8 cellular contexts compared by ENCODE assay signal in the genomic region with DNA sequence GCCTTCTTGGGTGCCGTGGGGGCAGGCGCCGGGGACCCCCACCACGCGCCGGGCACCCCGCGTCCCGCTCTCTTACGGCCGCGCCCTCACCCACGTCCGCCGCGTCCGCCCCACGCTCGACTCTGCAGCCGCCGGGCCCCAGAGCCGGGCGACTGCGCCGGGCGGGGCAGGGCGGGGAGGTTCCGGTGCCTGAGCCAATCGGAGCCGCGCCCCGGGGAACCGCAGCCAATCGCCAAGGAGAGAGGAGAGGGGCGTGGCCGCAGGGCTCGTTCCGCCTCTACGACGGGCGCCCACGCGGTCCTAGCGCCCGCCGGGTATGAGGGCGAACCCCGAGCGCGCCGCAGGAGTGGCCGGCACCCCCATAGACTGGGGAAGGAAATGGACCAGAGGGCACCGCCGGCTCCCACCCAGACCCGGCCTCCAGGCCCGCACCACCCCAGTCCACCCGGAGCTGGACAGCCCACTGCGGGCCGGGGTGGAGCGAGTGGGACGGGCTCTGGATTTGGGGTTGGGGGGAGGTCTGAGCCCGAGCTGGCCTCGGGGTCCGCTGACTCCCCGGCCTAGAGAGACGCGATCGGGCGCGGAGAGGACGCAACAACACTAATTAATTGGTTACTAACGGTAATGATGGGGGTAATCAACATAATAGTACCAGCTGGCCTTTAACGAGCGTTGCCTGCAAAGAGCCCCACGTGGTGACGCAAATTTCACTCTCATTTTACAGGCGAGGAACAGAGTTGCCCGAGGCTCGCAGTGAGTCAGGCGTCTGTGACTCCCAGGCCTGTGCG. TPM values are rescaled to one million over a fixed set of nuclear protein-coding genes. Genes with fewer than 3 reads are reported as not detected.
DNase-seq lines count a peak whose midpoint lies in the region; ATAC-seq and TF ChIP-seq lines count a peak whose summit lies in the region.

A gene (minus strand): TSS at position 126 of the 788 bp plus-strand sequence. CDS start 183 bp downstream, outside the sequence.

- DNase-seq in AG08395 (ENCODE audit: low spot score), result peak; percentile 100
- DNase-seq in NCI-H2196 treated with DMSO at 0.1 percent for 48 hours (lab: John Stamatoyannopoulos, UW; ENCODE audit: unreplicated experiment), result peak; percentile 93
- DNase-seq in mammary epithelial cell, result peak; percentile 90
- DNase-seq in inferior parietal cortex (ENCODE audit: extremely low spot score), result peak; percentile 94
- peak; percentile 97 for DNase-seq in spleen

- ATAC-seq in GM18907 (IDR thresholded peaks at IDR 0.05; ENCODE audit: unreplicated experiment), result peak; percentile 74
- ATAC-seq in HG03139 (IDR thresholded peaks at IDR 0.05; ENCODE audit: unreplicated experiment), result peak; percentile 81

- peaks cover 41% of the 10 kb centered on the region for H3K79me2 ChIP-seq in mammary epithelial cell (ENCODE audit: insufficient read depth, low read length)

- H3K4me2 ChIP-seq in mammary epithelial cell (ENCODE audit: insufficient read depth, low read depth, low read length), result peak within 1 kb of the TSS; percentile 99

- peak in 1 of 3 donors; percentile 90 for TF ChIP-seq POLR2A in spleen (IDR thresholded peaks at IDR 0.05)

- peaks cover 23% of the 10 kb centered on the region for H3K4me1 ChIP-seq in mammary epithelial cell (ENCODE audit: insufficient read depth, low read length)
- H3K4me1 ChIP-seq in spleen, result peaks cover 38 to 77% (median 60%) of the 10 kb centered on the region in 6 donors

- CTCF ChIA-PET in mammary epithelial cell (lab: Charles Lee; ENCODE audit: low non-redundant PET), result no interaction called here

- under 1% methylated on average over 20 of the region's 81 CpGs for WGBS in mammary epithelial cell (ENCODE audit: low coverage, missing lambda C conversion rate)
- WGBS in spleen, 5 donors, result 0 to 1% (median 1%) methylated on average over 17 to 81 of the region's 81 CpGs

- no peaks in the 10 kb centered on the region for H3K9me3 ChIP-seq in mammary epithelial cell (replicated peaks; ENCODE audit: insufficient read depth, low read length)
- no peaks in the 10 kb centered on the region for H3K9me3 ChIP-seq in spleen

- H3K4me3 ChIP-seq in WI38 (ENCODE audit: low read depth, low read length) (peak within 1 kb of the TSS; percentile 87), mammary epithelial cell (replicated peaks in 1 of 3; ENCODE audit: insufficient read depth in 1 of 3, low read depth in 2 of 3, low read length in 3 of 3) (peak within 1 kb of the TSS; percentile 82 to 93 (median 83)), spleen (peak within 1 kb of the TSS; percentile 81 to 99 (median 92))

- peak within 1 kb of the TSS; percentile 91 for H2AFZ ChIP-seq in mammary epithelial cell (ENCODE audit: low read depth, low read length)

- peak within 1 kb of the TSS; percentile 57 for H3K27ac ChIP-seq in mammary epithelial cell (ENCODE audit: insufficient read depth, low read depth, low read length)
- H3K27ac ChIP-seq in spleen, result peak within 1 kb of the TSS; percentile 72 to 90 (median 85)

- in situ Hi-C loops in mammary epithelial cell (cut with MboI; ENCODE audit: low sequenced_read_pairs in 2 of 2), result no loop called here

- intact Hi-C loops in mammary epithelial cell (cut with micrococcal nuclease) (loop anchor here (1.0 to 2.0 kb wide), 3 partner anchors 15 to 149 kb away; a partner anchor contains a TSS), spleen (cut with DNase I; ENCODE audit: low total_unique reads) (loop anchor here (10.0 kb wide), 1 partner anchor 57 kb away; no protein-coding TSS in a partner anchor)

- dilution Hi-C loops in mammary epithelial cell (cut with HindIII; ENCODE audit: low sequenced_read_pairs), result no loop called here

- peak within 1 kb of the TSS; percentile 79 for H3K9ac ChIP-seq in mammary epithelial cell (ENCODE audit: insufficient read depth, low read length)

- H3K36me3 ChIP-seq in mammary epithelial cell (ENCODE audit: insufficient read depth, low read length) (no peaks in the 10 kb centered on the region), spleen (no peaks in the 10 kb centered on the region)

- no TSS peak for BruUV-seq in mammary epithelial cell (replicated peaks; lab: Mats Ljungman, UMichigan)

- H4K20me1 ChIP-seq in mammary epithelial cell (ENCODE audit: insufficient read depth, low read length), result no peaks in the 10 kb centered on the region

- TF ChIP-seq CTCF in WI38 (IDR thresholded peaks at IDR 0.05; ENCODE audit: low read depth, low read length) (no peak), mammary epithelial cell (conservative IDR thresholded peaks at IDR 0.05 in 1 of 2, IDR thresholded peaks at IDR 0.05 in 1 of 2; ENCODE audit: extremely low read depth in 1 of 2, insufficient read depth in 1 of 2, low read depth in 1 of 2, low read length in 2 of 2) (no peak), spleen (IDR thresholded peaks at IDR 0.05 in 8 of 11, conservative IDR thresholded peaks at IDR 0.05 in 3 of 11) (peak in 2 of 11 experiments; percentile 20 to 41)

- H3K27me3 ChIP-seq in mammary epithelial cell (ENCODE audit: insufficient read depth, low read length) (no peaks in the 10 kb centered on the region), spleen (replicated peaks in 1 of 7) (no peaks in the 10 kb centered on the region)

RNA-seq across cellular contexts. Expression of the gene that starts here (rescaled TPM):
- total RNA-seq in mammary epithelial cell, result 100 to 1,000 TPM; 113 to 267 TPM
- polyA plus RNA-seq in mammary epithelial cell, result 61.6 TPM
- 72.3 TPM for polyA minus RNA-seq in mammary epithelial cell
- total RNA-seq in spleen, result 100 to 1,000 TPM in 3 of 7 donors, 10 to 100 TPM in 4; 62.8 to 131 (median 98.6) TPM
- polyA plus RNA-seq in spleen, result 10 to 100 TPM; 31.0 to 63.9 (median 37.6) TPM

Comparison
In these comparisons a context has a peak if more than half of its experiments do, and no peak if none do; other contexts are left out.
1. Peak in every context shown above with its lines: DNase-seq, ATAC-seq, H3K4me3 ChIP-seq and H3K27ac ChIP-seq.